1 cellular context compared by ENCODE assay signal in the genomic region with DNA sequence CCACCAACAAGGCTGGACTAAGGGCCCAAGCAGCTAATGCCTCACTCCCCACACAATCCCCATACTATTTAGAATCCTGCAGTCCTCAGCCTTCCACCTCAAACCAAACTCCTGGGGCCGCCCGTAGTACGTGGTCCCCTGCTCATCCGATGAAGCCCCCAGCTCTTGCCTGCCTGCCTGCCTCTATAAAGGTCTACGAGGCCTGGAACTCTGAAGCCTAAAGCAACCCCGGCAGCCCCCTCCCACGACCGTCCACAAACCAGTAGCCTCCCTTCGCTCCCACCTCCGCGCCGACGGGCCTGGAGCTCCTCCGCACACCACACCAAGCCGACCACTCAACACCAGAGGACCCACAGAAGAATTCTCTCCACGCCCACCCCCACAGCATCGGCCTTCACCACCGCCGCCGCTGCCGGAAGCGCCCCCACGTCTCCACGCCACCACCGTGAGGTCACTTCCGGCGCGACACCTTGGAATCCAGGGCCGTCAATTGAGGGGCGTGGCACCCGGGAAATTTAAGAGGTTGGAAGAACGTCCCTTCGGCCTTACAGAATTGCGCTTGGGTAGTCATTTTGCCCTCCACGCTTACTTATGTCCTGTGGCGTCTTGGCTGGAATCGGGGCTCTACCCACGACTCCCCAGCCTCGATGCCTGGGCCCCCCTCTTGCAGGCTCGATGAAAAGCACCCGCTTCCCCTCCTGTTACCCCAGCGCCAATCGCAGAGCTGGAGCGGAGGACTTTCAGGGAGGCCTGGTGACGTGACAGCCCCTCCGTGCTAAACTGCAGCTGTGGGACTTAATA.
TF ChIP-seq lines count a peak whose summit lies in the region.

A gene with protein sequence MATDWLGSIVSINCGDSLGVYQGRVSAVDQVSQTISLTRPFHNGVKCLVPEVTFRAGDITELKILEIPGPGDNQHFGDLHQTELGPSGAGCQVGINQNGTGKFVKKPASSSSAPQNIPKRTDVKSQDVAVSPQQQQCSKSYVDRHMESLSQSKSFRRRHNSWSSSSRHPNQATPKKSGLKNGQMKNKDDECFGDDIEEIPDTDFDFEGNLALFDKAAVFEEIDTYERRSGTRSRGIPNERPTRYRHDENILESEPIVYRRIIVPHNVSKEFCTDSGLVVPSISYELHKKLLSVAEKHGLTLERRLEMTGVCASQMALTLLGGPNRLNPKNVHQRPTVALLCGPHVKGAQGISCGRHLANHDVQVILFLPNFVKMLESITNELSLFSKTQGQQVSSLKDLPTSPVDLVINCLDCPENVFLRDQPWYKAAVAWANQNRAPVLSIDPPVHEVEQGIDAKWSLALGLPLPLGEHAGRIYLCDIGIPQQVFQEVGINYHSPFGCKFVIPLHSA (minus strand): TSS at position 428 of the 801 bp plus-strand sequence. CDS start 20,900 bp downstream, outside the sequence.

TF ChIP-seq in K562, 482 proteins besides CTCF, POLR2A, EP300 and RAD21 (continued from another document and continues in another):
- TF ChIP-seq, protein P1, sequence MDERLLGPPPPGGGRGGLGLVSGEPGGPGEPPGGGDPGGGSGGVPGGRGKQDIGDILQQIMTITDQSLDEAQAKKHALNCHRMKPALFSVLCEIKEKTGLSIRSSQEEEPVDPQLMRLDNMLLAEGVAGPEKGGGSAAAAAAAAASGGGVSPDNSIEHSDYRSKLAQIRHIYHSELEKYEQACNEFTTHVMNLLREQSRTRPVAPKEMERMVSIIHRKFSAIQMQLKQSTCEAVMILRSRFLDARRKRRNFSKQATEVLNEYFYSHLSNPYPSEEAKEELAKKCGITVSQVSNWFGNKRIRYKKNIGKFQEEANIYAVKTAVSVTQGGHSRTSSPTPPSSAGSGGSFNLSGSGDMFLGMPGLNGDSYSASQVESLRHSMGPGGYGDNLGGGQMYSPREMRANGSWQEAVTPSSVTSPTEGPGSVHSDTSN (CRISPR knock-in tag; IDR thresholded peaks at IDR 0.05; ENCODE audit: low read depth) = no peak
- TF ChIP-seq, protein P1 (tag; conservative IDR thresholded peaks at IDR 0.05; ENCODE audit: low read depth) = no peak
- TF ChIP-seq TGIF2 (CRISPR knock-in tag; IDR thresholded peaks at IDR 0.05) (no peak), HNRNPLL (IDR thresholded peaks at IDR 0.05; ENCODE audit: low read depth, low read length, poor library complexity, severe bottlenecking) (peak; percentile 34), HDAC2 (IDR thresholded peaks at IDR 0.05) (peak; percentile 88; the same call in 1 of the 2 replicates), RUNX1 (IDR thresholded peaks at IDR 0.05; ENCODE audit: low read depth) (no peak), JUNB (CRISPR knock-in tag; conservative IDR thresholded peaks at IDR 0.05) (no peak), NR3C1 (CRISPR knock-in tag; IDR thresholded peaks at IDR 0.05) (no peak), ELF1 (tag; IDR thresholded peaks at IDR 0.05) (peak; percentile 40; the same call in 1 of the 2 replicates), ESRRA (IDR thresholded peaks at IDR 0.05; ENCODE audit: borderline replicate concordance, low read depth) (peak; percentile 64; the same call in 1 of the 2 replicates), SRSF7 (optimal IDR thresholded peaks at IDR 0.05; ENCODE audit: low read depth, low read length) (no peak), NCOA4 (IDR thresholded peaks at IDR 0.05; ENCODE audit: partially characterized antibody) (no peak), PHB (CRISPR knock-in tag; IDR thresholded peaks at IDR 0.05) (no peak), CEBPG (CRISPR knock-in tag; IDR thresholded peaks at IDR 0.05) (no peak), CEBPG (tag; conservative IDR thresholded peaks at IDR 0.05 in 1 of 2, IDR thresholded peaks at IDR 0.05 in 1 of 2) (no peak), RCOR1 (IDR thresholded peaks at IDR 0.05; ENCODE audit: borderline replicate concordance in 1 of 2, low read depth in 2 of 2, low read length in 2 of 2) (0 out of 4 replicates have a peak, but pooled peaks of 1 of the 2 experiments have one; percentile 30), ATF7 (IDR thresholded peaks at IDR 0.05) (peak; percentile 82), FUS (optimal IDR thresholded peaks at IDR 0.05; ENCODE audit: low read depth, low read length) (no peak), LARP7 (IDR thresholded peaks at IDR 0.05) (no peak), ZNF263 (CRISPR knock-in tag; IDR thresholded peaks at IDR 0.05; ENCODE audit: borderline replicate concordance) (no peak), DACH1 (IDR thresholded peaks at IDR 0.05; ENCODE audit: partially characterized antibody) (no peak), HCFC1 (IDR thresholded peaks at IDR 0.05; ENCODE audit: low read depth, low read length) (peak; percentile 81), GATAD2B (IDR thresholded peaks at IDR 0.05; ENCODE audit: borderline replicate concordance) (no peak), ZNF324 (CRISPR knock-in tag; IDR thresholded peaks at IDR 0.05) (no peak), TBL1XR1 (IDR thresholded peaks at IDR 0.05; ENCODE audit: low read length in 2 of 2) (peak in 1 of 2 experiments; percentile 48; a peak in 1 of 4 replicates), ZNF717 (CRISPR knock-in tag; IDR thresholded peaks at IDR 0.05) (no peak), ELF4 (CRISPR knock-in tag; IDR thresholded peaks at IDR 0.05) (peak; percentile 84), ZNF224 (CRISPR knock-in tag; IDR thresholded peaks at IDR 0.05) (no peak), KLF10 (CRISPR knock-in tag; IDR thresholded peaks at IDR 0.05) (no peak), SMARCA4 (IDR thresholded peaks at IDR 0.05) (no peak), SMARCC2 (IDR thresholded peaks at IDR 0.05; ENCODE audit: low read depth) (no peak), FOXK2 (conservative IDR thresholded peaks at IDR 0.05 in 1 of 2, IDR thresholded peaks at IDR 0.05 in 1 of 2; ENCODE audit: low read depth in 2 of 2) (peak; percentile 66 to 79), ZNF140 (CRISPR knock-in tag; IDR thresholded peaks at IDR 0.05) (no peak), MYNN (IDR thresholded peaks at IDR 0.05) (no peak), MYNN (CRISPR knock-in tag; IDR thresholded peaks at IDR 0.05) (no peak), TAF9B (IDR thresholded peaks at IDR 0.05; ENCODE audit: partially characterized antibody) (peak; percentile 75), ZFX (CRISPR knock-in tag; IDR thresholded peaks at IDR 0.05) (peak; percentile 91), KDM2B (CRISPR knock-in tag; IDR thresholded peaks at IDR 0.05) (no peak), ZNF408 (CRISPR knock-in tag; IDR thresholded peaks at IDR 0.05; ENCODE audit: low read depth) (no peak), MCM7 (IDR thresholded peaks at IDR 0.05) (no peak), YY1 (IDR thresholded peaks at IDR 0.05; ENCODE audit: borderline replicate concordance in 1 of 3, control insufficient read depth in 1 of 3, extremely low read depth in 1 of 3, insufficient read depth in 3 of 3, insufficient read length in 1 of 3, insufficient replicate concordance in 2 of 3, low read depth in 1 of 3, low read length in 2 of 3) (peak in 1 of 3 experiments; percentile 57), KLF13 (tag; IDR thresholded peaks at IDR 0.05; ENCODE audit: borderline replicate concordance, low read depth) (peak; percentile 99), ZFP1 (CRISPR knock-in tag; IDR thresholded peaks at IDR 0.05) (no peak), SNIP1 (IDR thresholded peaks at IDR 0.05; ENCODE audit: low read depth) (no peak), ZNF584 (CRISPR knock-in tag; IDR thresholded peaks at IDR 0.05; ENCODE audit: low read depth) (no peak), CCAR2 (IDR thresholded peaks at IDR 0.05; ENCODE audit: low read depth, low read length) (no peak), TRIM28 (IDR thresholded peaks at IDR 0.05) (0 out of 2 replicates have a peak, but pooled peaks have one; percentile 26), STAT5B (CRISPR knock-in tag; IDR thresholded peaks at IDR 0.05) (no peak), ZNF551 (CRISPR knock-in tag; IDR thresholded peaks at IDR 0.05) (no peak), SIN3B (IDR thresholded peaks at IDR 0.05; ENCODE audit: low read depth) (peak; percentile 94)
- TF ChIP-seq, protein P2, sequence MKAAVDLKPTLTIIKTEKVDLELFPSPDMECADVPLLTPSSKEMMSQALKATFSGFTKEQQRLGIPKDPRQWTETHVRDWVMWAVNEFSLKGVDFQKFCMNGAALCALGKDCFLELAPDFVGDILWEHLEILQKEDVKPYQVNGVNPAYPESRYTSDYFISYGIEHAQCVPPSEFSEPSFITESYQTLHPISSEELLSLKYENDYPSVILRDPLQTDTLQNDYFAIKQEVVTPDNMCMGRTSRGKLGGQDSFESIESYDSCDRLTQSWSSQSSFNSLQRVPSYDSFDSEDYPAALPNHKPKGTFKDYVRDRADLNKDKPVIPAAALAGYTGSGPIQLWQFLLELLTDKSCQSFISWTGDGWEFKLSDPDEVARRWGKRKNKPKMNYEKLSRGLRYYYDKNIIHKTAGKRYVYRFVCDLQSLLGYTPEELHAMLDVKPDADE (conservative IDR thresholded peaks at IDR 0.05; ENCODE audit: control insufficient read depth, low read depth, low read length) = 0 out of 2 replicates have a peak, but pooled peaks have one; percentile 68
- TF ChIP-seq, protein P3, sequence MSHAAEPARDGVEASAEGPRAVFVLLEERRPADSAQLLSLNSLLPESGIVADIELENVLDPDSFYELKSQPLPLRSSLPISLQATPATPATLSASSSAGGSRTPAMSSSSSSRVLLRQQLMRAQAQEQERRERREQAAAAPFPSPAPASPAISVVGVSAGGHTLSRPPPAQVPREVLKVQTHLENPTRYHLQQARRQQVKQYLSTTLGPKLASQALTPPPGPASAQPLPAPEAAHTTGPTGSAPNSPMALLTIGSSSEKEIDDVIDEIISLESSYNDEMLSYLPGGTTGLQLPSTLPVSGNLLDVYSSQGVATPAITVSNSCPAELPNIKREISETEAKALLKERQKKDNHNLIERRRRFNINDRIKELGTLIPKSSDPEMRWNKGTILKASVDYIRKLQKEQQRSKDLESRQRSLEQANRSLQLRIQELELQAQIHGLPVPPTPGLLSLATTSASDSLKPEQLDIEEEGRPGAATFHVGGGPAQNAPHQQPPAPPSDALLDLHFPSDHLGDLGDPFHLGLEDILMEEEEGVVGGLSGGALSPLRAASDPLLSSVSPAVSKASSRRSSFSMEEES (CRISPR knock-in tag; IDR thresholded peaks at IDR 0.05) = no peak
- TF ChIP-seq, protein P4, sequence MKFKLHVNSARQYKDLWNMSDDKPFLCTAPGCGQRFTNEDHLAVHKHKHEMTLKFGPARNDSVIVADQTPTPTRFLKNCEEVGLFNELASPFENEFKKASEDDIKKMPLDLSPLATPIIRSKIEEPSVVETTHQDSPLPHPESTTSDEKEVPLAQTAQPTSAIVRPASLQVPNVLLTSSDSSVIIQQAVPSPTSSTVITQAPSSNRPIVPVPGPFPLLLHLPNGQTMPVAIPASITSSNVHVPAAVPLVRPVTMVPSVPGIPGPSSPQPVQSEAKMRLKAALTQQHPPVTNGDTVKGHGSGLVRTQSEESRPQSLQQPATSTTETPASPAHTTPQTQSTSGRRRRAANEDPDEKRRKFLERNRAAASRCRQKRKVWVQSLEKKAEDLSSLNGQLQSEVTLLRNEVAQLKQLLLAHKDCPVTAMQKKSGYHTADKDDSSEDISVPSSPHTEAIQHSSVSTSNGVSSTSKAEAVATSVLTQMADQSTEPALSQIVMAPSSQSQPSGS (CRISPR knock-in tag; IDR thresholded peaks at IDR 0.05) = no peak
- TF ChIP-seq, protein P5, sequence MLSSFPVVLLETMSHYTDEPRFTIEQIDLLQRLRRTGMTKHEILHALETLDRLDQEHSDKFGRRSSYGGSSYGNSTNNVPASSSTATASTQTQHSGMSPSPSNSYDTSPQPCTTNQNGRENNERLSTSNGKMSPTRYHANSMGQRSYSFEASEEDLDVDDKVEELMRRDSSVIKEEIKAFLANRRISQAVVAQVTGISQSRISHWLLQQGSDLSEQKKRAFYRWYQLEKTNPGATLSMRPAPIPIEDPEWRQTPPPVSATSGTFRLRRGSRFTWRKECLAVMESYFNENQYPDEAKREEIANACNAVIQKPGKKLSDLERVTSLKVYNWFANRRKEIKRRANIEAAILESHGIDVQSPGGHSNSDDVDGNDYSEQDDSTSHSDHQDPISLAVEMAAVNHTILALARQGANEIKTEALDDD (IDR thresholded peaks at IDR 0.05) = no peak
- TF ChIP-seq, protein P6, sequence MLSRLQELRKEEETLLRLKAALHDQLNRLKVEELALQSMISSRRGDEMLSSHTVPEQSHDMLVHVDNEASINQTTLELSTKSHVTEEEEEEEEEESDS (CRISPR knock-in tag; IDR thresholded peaks at IDR 0.05) = no peak
- TF ChIP-seq, protein P7, sequence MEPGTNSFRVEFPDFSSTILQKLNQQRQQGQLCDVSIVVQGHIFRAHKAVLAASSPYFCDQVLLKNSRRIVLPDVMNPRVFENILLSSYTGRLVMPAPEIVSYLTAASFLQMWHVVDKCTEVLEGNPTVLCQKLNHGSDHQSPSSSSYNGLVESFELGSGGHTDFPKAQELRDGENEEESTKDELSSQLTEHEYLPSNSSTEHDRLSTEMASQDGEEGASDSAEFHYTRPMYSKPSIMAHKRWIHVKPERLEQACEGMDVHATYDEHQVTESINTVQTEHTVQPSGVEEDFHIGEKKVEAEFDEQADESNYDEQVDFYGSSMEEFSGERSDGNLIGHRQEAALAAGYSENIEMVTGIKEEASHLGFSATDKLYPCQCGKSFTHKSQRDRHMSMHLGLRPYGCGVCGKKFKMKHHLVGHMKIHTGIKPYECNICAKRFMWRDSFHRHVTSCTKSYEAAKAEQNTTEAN (CRISPR knock-in tag; IDR thresholded peaks at IDR 0.05) = no peak
- TF ChIP-seq, protein P8, sequence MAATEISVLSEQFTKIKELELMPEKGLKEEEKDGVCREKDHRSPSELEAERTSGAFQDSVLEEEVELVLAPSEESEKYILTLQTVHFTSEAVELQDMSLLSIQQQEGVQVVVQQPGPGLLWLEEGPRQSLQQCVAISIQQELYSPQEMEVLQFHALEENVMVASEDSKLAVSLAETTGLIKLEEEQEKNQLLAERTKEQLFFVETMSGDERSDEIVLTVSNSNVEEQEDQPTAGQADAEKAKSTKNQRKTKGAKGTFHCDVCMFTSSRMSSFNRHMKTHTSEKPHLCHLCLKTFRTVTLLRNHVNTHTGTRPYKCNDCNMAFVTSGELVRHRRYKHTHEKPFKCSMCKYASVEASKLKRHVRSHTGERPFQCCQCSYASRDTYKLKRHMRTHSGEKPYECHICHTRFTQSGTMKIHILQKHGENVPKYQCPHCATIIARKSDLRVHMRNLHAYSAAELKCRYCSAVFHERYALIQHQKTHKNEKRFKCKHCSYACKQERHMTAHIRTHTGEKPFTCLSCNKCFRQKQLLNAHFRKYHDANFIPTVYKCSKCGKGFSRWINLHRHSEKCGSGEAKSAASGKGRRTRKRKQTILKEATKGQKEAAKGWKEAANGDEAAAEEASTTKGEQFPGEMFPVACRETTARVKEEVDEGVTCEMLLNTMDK (IDR thresholded peaks at IDR 0.05; ENCODE audit: borderline replicate concordance, insufficient read depth, low read depth, low read length, poor library complexity, severe bottlenecking) = no peak
